17 cellular contexts compared by ENCODE assay signal in the genomic region with DNA sequence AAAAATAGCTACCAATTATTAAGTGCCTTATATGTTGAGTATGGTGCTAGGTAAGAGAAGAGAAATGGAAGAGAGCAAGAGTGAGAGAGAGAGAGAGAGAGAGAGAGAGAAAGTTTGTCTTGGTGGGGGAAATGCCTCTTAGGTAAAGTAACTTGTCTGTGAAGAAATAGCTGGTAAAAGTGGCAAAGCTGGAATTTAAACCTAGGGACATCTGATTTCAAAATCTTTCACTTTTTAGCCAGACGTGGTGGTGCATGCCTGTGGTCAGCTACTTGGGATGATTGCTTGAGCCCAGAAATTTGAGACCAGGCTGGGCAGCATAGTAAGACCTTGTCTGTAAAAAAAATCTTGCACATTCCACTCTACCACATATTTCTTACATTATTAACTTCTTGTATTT.
A peak's percentile ranks its signal among the peaks of the same experiment; 100 is the strongest.
DNase-seq lines count a peak whose midpoint lies in the region; FAIRE-seq lines count a peak whose summit lies in the region.
"Had no signal": no experiment of that assay in that cellular context is flagged by ENCODE, and none has a peak within 500 bp of the region (broad histone marks: within the 10 kb centered on the region; RNA-seq: fewer than 3 reads in every experiment).

No MANE protein-coding gene starts in this region.

- H3K27ac ChIP-seq in epithelial cell of prostate, result no peak overlapping the region
- H3K27ac ChIP-seq: esophagus squamous epithelium, neutrophil had no signal

- peak; percentile 98 for DNase-seq in EH (ENCODE audit: low read depth)
- peak; percentile 64 for DNase-seq in RCC 7860 (ENCODE audit: low spot score)
- peak; percentile 20 for DNase-seq in epithelial cell of prostate (ENCODE audit: low read depth, low spot score)
- DNase-seq in non-pigmented ciliary epithelial cell (ENCODE audit: low read depth), result peak; percentile 93
- DNase-seq in T-helper 9 cell, result no peak
- DNase-seq in SHP77 (lab: John Stamatoyannopoulos, UW), result no peak
- DNase-seq in MV-4-11 (lab: John Stamatoyannopoulos, UW), result no peak
- no peak for DNase-seq in stimulated activated CD4-positive, alpha-beta T cell treated with anti-CD3 and anti-CD28 coated beads, Interleukin-4, amount 100 ng/mL, for 4 hours
- DNase-seq: activated B cell treated with CpG ODN at 0.5 μM for 24 hours; activated T-cell treated with anti-CD3 and anti-CD28 coated beads, Interleukin-2, amount 50 U/mL, for 1 hour; CD8-positive, alpha-beta memory T cell; central memory CD4-positive, alpha-beta T cell; esophagus squamous epithelium; left colon; NCI-H524 treated with DMSO at 0.1 percent for 48 hours; Right ventricle myocardium superior had no signal

- peak; percentile 77 for FAIRE-seq in RCC 7860 (lab: Jason Lieb, UNC)

Comparison
In these comparisons a context has a peak if more than half of its experiments do, and no peak if none do; other contexts are left out.
1. DNase-seq: peak in EH (single experiment), RCC 7860 (single experiment), epithelial cell of prostate (single experiment) and non-pigmented ciliary epithelial cell (single experiment); none in T-helper 9 cell (single experiment), SHP77 (0 of 2), MV-4-11 (single experiment) and stimulated activated CD4-positive, alpha-beta T cell treated with anti-CD3 and anti-CD28 coated beads, Interleukin-4, amount 100 ng/mL, for 4 hours (0 of 2).